ENCODE assay signal across 8 cellular contexts in genomic region chr17:7922499-7923289, GRCh38. TPM values are rescaled to one million over a fixed set of nuclear protein-coding genes. Genes with fewer than 3 reads are reported as not detected.
DNase-seq lines count a peak whose midpoint lies in the region; ATAC-seq and TF ChIP-seq lines count a peak whose summit lies in the region.

No MANE protein-coding gene starts in this region.

- TF ChIP-seq CTCF in Peyer's patch (IDR thresholded peaks at IDR 0.05) = no peak
- peak; percentile 18 for TF ChIP-seq CTCF in cardiac muscle cell (IDR thresholded peaks at IDR 0.05; ENCODE audit: low read depth, low read length)
- no peak for TF ChIP-seq CTCF in parathyroid adenoma (IDR thresholded peaks at IDR 0.05)
- no peak for TF ChIP-seq CTCF in suprapubic skin (IDR thresholded peaks at IDR 0.05)

- no peaks in the 10 kb centered on the region for H3K9me3 Mint-ChIP-seq in activated naive CD8-positive, alpha-beta T cell treated with anti-CD3 and anti-CD28 coated beads for 36 hours

- H3K27ac ChIP-seq in Peyer's patch (peak overlapping the region; percentile 4 to 71 (median 52)), cardiac muscle cell (no peak overlapping the region), parathyroid adenoma (peak overlapping the region; percentile 1), suprapubic skin (peak overlapping the region; percentile 42)

- DNase-seq in Daoy (ENCODE audit: low read depth) (peak; percentile 57), Peyer's patch (peak; percentile 84 to 95 (median 87)), cardiac muscle cell (ENCODE audit: low read depth in 1 of 2, low spot score in 1 of 2) (peak; percentile 84 to 93), suprapubic skin (ENCODE audit: low spot score in 2 of 2) (peak; percentile 91 to 93)
- peak; percentile 84 for DNase-seq in activated naive CD8-positive, alpha-beta T cell treated with anti-CD3 and anti-CD28 coated beads for 36 hours

- TF ChIP-seq POLR2A in Peyer's patch (IDR thresholded peaks at IDR 0.05) (peak; percentile 49 to 70), suprapubic skin (IDR thresholded peaks at IDR 0.05) (peak in 1 of 2 donors; percentile 32)

- no peaks in the 10 kb centered on the region for H3K79me2 ChIP-seq in parathyroid adenoma

- no peaks in the 10 kb centered on the region for H3K27me3 ChIP-seq in Peyer's patch
- H3K27me3 ChIP-seq in cardiac muscle cell = peaks cover under 1% of the 10 kb centered on the region
- H3K27me3 ChIP-seq in parathyroid adenoma (ENCODE audit: control insufficient read depth, insufficient read depth, low read length) = no peaks in the 10 kb centered on the region
- no peaks in the 10 kb centered on the region for H3K27me3 ChIP-seq in suprapubic skin

- peaks cover 12% of the 10 kb centered on the region for H3K4me1 Mint-ChIP-seq in activated naive CD8-positive, alpha-beta T cell treated with anti-CD3 and anti-CD28 coated beads for 36 hours

- peak overlapping the region; percentile 84 for H2AFZ ChIP-seq in parathyroid adenoma

- H3K4me3 ChIP-seq in Peyer's patch (peak overlapping the region; percentile 25 to 62 (median 50)), cardiac muscle cell (peak overlapping the region; percentile 8), parathyroid adenoma (ENCODE audit: low read depth, low read length) (peak overlapping the region; percentile 50), suprapubic skin (peak overlapping the region; percentile 51)

- no peaks in the 10 kb centered on the region for H3K9me3 ChIP-seq in Peyer's patch
- no peaks in the 10 kb centered on the region for H3K9me3 ChIP-seq in cardiac muscle cell (ENCODE audit: low read depth)
- H3K9me3 ChIP-seq in parathyroid adenoma (ENCODE audit: control insufficient read depth, low read length) = no peaks in the 10 kb centered on the region
- no peaks in the 10 kb centered on the region for H3K9me3 ChIP-seq in suprapubic skin

- no peaks in the 10 kb centered on the region for H3K27me3 Mint-ChIP-seq in activated naive CD8-positive, alpha-beta T cell treated with anti-CD3 and anti-CD28 coated beads for 36 hours

- H3K27ac Mint-ChIP-seq in activated naive CD8-positive, alpha-beta T cell treated with anti-CD3 and anti-CD28 coated beads for 36 hours = peak overlapping the region; percentile 80

- peak overlapping the region; percentile 71 for H3K4me2 ChIP-seq in parathyroid adenoma (ENCODE audit: low read length)

- no peak overlapping the region for H3K9ac ChIP-seq in parathyroid adenoma

- H3K4me3 Mint-ChIP-seq in activated naive CD8-positive, alpha-beta T cell treated with anti-CD3 and anti-CD28 coated beads for 36 hours = peak overlapping the region; percentile 50

- peaks cover 3% of the 10 kb centered on the region for H3K36me3 Mint-ChIP-seq in activated naive CD8-positive, alpha-beta T cell treated with anti-CD3 and anti-CD28 coated beads for 36 hours

- WGBS in suprapubic skin = 11% methylated on average over 27 of the region's 42 CpGs

- peaks cover 0 to 10% (median 2%) of the 10 kb centered on the region in 4 donors for H3K4me1 ChIP-seq in Peyer's patch
- peaks cover 5% of the 10 kb centered on the region for H3K4me1 ChIP-seq in cardiac muscle cell (ENCODE audit: low read depth)
- peaks cover 5% of the 10 kb centered on the region for H3K4me1 ChIP-seq in parathyroid adenoma
- peaks cover 15% of the 10 kb centered on the region for H3K4me1 ChIP-seq in suprapubic skin

- TF ChIP-seq EP300 in suprapubic skin (IDR thresholded peaks at IDR 0.05) = no peak

- no peaks in the 10 kb centered on the region for H3K36me3 ChIP-seq in Peyer's patch
- no peaks in the 10 kb centered on the region for H3K36me3 ChIP-seq in cardiac muscle cell
- H3K36me3 ChIP-seq in parathyroid adenoma (ENCODE audit: control insufficient read depth, insufficient read depth, low read length) = no peaks in the 10 kb centered on the region
- no peaks in the 10 kb centered on the region for H3K36me3 ChIP-seq in suprapubic skin

- ATAC-seq in GM18873 (IDR thresholded peaks at IDR 0.05; ENCODE audit: low FRiP score, unreplicated experiment) (no peak), HG02938 (IDR thresholded peaks at IDR 0.05; ENCODE audit: unreplicated experiment) (no peak)

RNA-seq across cellular contexts. Expression of gene RNF227, which starts 6.6 kb away (rescaled TPM):
- 0.54 and 1.6 TPM in 2 replicates for total RNA-seq in Daoy (2014; rRNA removed; shearing (Covaris generic))
- total RNA-seq in Peyer's patch (1 to 10 TPM in 3 of 4 donors, not detected in 1; 1.2 to 5.1 (median 1.6) TPM), cardiac muscle cell (20.3 and 26.1 TPM in 2 replicates), suprapubic skin (10 to 100 TPM; 51.1 to 66.3 (median 57.3) TPM)
- total RNA-seq in activated naive CD8-positive, alpha-beta T cell treated with anti-CD3 and anti-CD28 coated beads for 36 hours = 1 to 10 TPM; 4.0 to 4.1 TPM
- 5.2 and 5.8 TPM in 2 replicates for polyA plus RNA-seq in cardiac muscle cell

RNA-seq across cellular contexts. Expression of gene KCNAB3, which starts 7.0 kb away (rescaled TPM):
- total RNA-seq in Daoy (2014; rRNA removed; shearing (Covaris generic)) = 0.29 and 2.5 TPM in 2 replicates
- 1 to 10 TPM in 3 of 4 donors, under 1 TPM in 1; 0.95 to 5.0 (median 2.7) TPM for total RNA-seq in Peyer's patch
- total RNA-seq in activated naive CD8-positive, alpha-beta T cell treated with anti-CD3 and anti-CD28 coated beads for 36 hours = 1 to 10 TPM; 7.5 to 8.4 TPM
- 1.8 and 3.3 TPM in 2 replicates for total RNA-seq in cardiac muscle cell
- polyA plus RNA-seq in cardiac muscle cell = 1.3 and 1.4 TPM in 2 replicates
- total RNA-seq in suprapubic skin = 1 to 10 TPM in 3 of 4 donors, not detected in 1; 1.9 to 7.5 (median 2.4) TPM

RNA-seq across cellular contexts. Expression of gene TRAPPC1, which starts 9.1 kb away (rescaled TPM):
- total RNA-seq in Daoy (2014; rRNA removed; shearing (Covaris generic)) = 5.4 and 13.1 TPM in 2 replicates
- total RNA-seq in Peyer's patch (10 to 100 TPM; 39.8 to 58.0 (median 45.5) TPM), cardiac muscle cell (92.0 and 110 TPM in 2 replicates), suprapubic skin (10 to 100 TPM; 39.4 to 64.1 (median 46.2) TPM)
- 100 to 1,000 TPM; 131 to 143 TPM for total RNA-seq in activated naive CD8-positive, alpha-beta T cell treated with anti-CD3 and anti-CD28 coated beads for 36 hours
- 340 and 386 TPM in 2 replicates for polyA plus RNA-seq in cardiac muscle cell

RNA-seq across cellular contexts. Expression of gene CNTROB, which starts 9.3 kb away (rescaled TPM):
- total RNA-seq in Daoy (2014; rRNA removed; shearing (Covaris generic)) = 14.9 and 22.0 TPM in 2 replicates
- total RNA-seq in Peyer's patch (100 to 1,000 TPM in 1 of 4 donors, 10 to 100 TPM in 3; 30.5 to 120 (median 45.2) TPM), cardiac muscle cell (19.6 and 42.6 TPM in 2 replicates), suprapubic skin (10 to 100 TPM; 23.7 to 57.0 (median 30.8) TPM)
- total RNA-seq in activated naive CD8-positive, alpha-beta T cell treated with anti-CD3 and anti-CD28 coated beads for 36 hours = 10 to 100 TPM; 45.3 to 45.7 TPM
- polyA plus RNA-seq in cardiac muscle cell = 23.1 and 44.0 TPM in 2 replicates

RNA-seq across cellular contexts. Expression of gene CHD3, which starts 34.1 kb away (rescaled TPM):
- 27.5 and 31.8 TPM in 2 replicates for total RNA-seq in Daoy (2014; rRNA removed; shearing (Covaris generic))
- 10 to 100 TPM; 36.1 to 99.9 (median 45.1) TPM for total RNA-seq in Peyer's patch
- 100 to 1,000 TPM; 123 to 129 TPM for total RNA-seq in activated naive CD8-positive, alpha-beta T cell treated with anti-CD3 and anti-CD28 coated beads for 36 hours
- total RNA-seq in cardiac muscle cell = 40.2 and 64.7 TPM in 2 replicates
- 15.9 and 19.7 TPM in 2 replicates for polyA plus RNA-seq in cardiac muscle cell
- 10 to 100 TPM; 42.1 to 76.0 (median 67.7) TPM for total RNA-seq in suprapubic skin
